1 cellular context compared by ENCODE assay signal in genomic region chr9:16960084-16960483, GRCh38.
TF ChIP-seq lines count a peak whose summit lies in the region.

No MANE protein-coding gene starts in this region.

TF ChIP-seq in GM23338, 12 proteins besides CTCF, POLR2A, EP300 and RAD21 (continued from another document):
- TF ChIP-seq ZNF462 (CRISPR knock-in tag; IDR thresholded peaks at IDR 0.05) (no peak), ETS1 (IDR thresholded peaks at IDR 0.05) (no peak), POLR2AphosphoS5 (IDR thresholded peaks at IDR 0.05; ENCODE audit: low read depth) (no peak), STAT1 (IDR thresholded peaks at IDR 0.05; ENCODE audit: unreplicated experiment) (no peak)
